In genomic region chr14:60642790-60643397, GRCh38 we compare ENCODE assay signal across 1 cellular context.
TF ChIP-seq lines count a peak whose summit lies in the region.

No MANE protein-coding gene starts in this region.

TF ChIP-seq in WTC11, 78 proteins besides CTCF, POLR2A, EP300 and RAD21 (continued from another document):
- TF ChIP-seq ZNF512 (CRISPR knock-in tag; IDR thresholded peaks at IDR 0.05; ENCODE audit: borderline replicate concordance) (no peak), GABPB1 (CRISPR knock-in tag; IDR thresholded peaks at IDR 0.05) (no peak), FOXP1 (CRISPR knock-in tag; IDR thresholded peaks at IDR 0.05; ENCODE audit: borderline replicate concordance) (no peak), ZNF219 (CRISPR knock-in tag; IDR thresholded peaks at IDR 0.05; ENCODE audit: borderline replicate concordance) (no peak), MLX (CRISPR knock-in tag; IDR thresholded peaks at IDR 0.05) (no peak), USF1 (CRISPR knock-in tag; IDR thresholded peaks at IDR 0.05) (no peak), CREB1 (CRISPR knock-in tag; IDR thresholded peaks at IDR 0.05) (no peak), NR3C1 (CRISPR knock-in tag; conservative IDR thresholded peaks at IDR 0.05; ENCODE audit: low read depth) (no peak), AR (CRISPR knock-in tag; IDR thresholded peaks at IDR 0.05) (no peak)
TF ChIP-seq in WTC11: peak in this region for 0.
